13 cellular contexts compared by ENCODE assay signal in the genomic region with DNA sequence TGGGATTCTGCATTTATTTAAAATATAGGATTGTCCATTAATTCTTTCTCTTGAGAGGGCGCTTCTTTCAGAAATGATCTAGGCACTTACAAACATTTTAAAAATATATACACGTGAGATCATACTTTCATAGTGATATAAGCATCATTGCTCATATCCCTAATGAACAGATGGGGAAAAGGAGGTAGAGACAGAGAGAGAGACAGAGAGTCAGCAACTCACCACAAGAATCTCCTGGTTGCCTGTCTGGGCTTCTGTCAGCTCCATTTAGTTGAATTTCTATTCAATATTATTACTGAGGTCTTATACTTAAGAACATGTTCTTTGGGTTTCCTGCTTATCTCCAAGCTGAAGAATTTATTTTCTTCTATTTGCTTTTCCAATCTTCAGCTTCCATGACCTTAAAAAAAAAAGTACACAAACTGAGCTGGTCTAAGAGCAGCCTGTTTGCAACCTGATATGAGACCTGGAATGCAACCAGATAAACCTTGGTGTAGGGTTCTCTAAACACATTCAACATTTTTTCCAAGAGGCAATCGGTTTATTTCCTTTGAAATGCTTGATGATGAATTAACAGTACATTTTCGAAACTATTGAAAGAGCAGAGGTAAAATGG. TPM values are rescaled to one million over a fixed set of nuclear protein-coding genes. Genes with fewer than 3 reads are reported as not detected.
DNase-seq lines count a peak whose midpoint lies in the region; ATAC-seq and TF ChIP-seq lines count a peak whose summit lies in the region.
"Had no signal": no experiment of that assay in that cellular context is flagged by ENCODE, and none has a peak within 500 bp of the region (broad histone marks: within the 10 kb centered on the region; RNA-seq: fewer than 3 reads in every experiment).

No MANE protein-coding gene starts in this region.

- H3K4me3 ChIP-seq in HEK293 (ENCODE audit: low read depth, low read length) (no peak overlapping the region), astrocyte of the cerebellum (ENCODE audit: low read depth, low read length) (no peak overlapping the region), mesodermal cell (ENCODE audit: extremely low read depth, insufficient read depth, low read length, poor library complexity, severe bottlenecking) (no peak overlapping the region), aorta (ENCODE audit: low read length in 2 of 2) (no peak overlapping the region)
- H3K4me3 ChIP-seq: BLaER1 treated with 17β-estradiol and CSF1 and Interleukin-3, amounts not matched to agents 10 nM and 100 nM had no signal

- no peak overlapping the region for H3K27ac ChIP-seq in HEK293 (ENCODE audit: extremely low read depth, low read depth, low read length)
- peak overlapping the region; percentile 74 for H3K27ac ChIP-seq in mesodermal cell (ENCODE audit: low read depth, low read length, severe bottlenecking)
- no peak overlapping the region for H3K27ac ChIP-seq in aorta (ENCODE audit: low read depth in 1 of 2, low read length in 2 of 2)
- H3K27ac ChIP-seq: BLaER1 treated with 17β-estradiol and CSF1 and Interleukin-3, amounts not matched to agents 10 nM and 100 nM had no signal

- intact Hi-C loops in aorta (cut with DNase I), result no loop called here

- H3K9me3 ChIP-seq in HEK293 (ENCODE audit: control insufficient read depth, insufficient read depth, low read depth, low read length) (no peaks in the 10 kb centered on the region), mesodermal cell (ENCODE audit: control insufficient read depth, low read length) (no peaks in the 10 kb centered on the region), aorta (ENCODE audit: control insufficient read depth, low read length) (no peaks in the 10 kb centered on the region)
- H3K9me3 ChIP-seq: BLaER1 treated with 17β-estradiol and CSF1 and Interleukin-3, amounts not matched to agents 10 nM and 100 nM had no signal

- in situ Hi-C loops in astrocyte of the cerebellum (cut with HindIII; ENCODE audit: low sequenced_read_pairs) (no loop called here), G401 (cut with HindIII; ENCODE audit: low sequenced_read_pairs) (no loop called here)

- no peaks in the 10 kb centered on the region for H3K27me3 ChIP-seq in aorta (ENCODE audit: control insufficient read depth in 1 of 2, insufficient read depth in 2 of 2, low read length in 1 of 2)

- POLR2A ChIA-PET in HEK293 (lab: Yijun Ruan, JAX), result interaction anchor here (0.8 to 1.0 kb wide), 2 partner anchors 10 to 46 kb away, joined by 3 read pairs; no protein-coding TSS in a partner anchor

- DNase-seq in AG09319 (ENCODE audit: extremely low read depth, low read depth) (peak; percentile 31), astrocyte of the cerebellum (ENCODE audit: low read depth) (peak; percentile 79), aorta (no peak), G401 (ENCODE audit: low spot score) (no peak), GM19238 (ENCODE audit: insufficient read length, low spot score) (no peak)
- DNase-seq in stimulated activated CD4-positive, alpha-beta T cell treated with anti-CD3 and anti-CD28 coated beads, Interleukin-1b, Interleukin-23, amount 100 ng/mL, for 48 hours, result no peak
- DNase-seq: activated CD4-positive, alpha-beta T cell treated with anti-CD3 and anti-CD28 coated beads, Interleukin-2, amount 50 U/mL, for 48 hours; NCI-H1436; T-helper 1 cell had no signal

- TF ChIP-seq CTCF in AG09319 (IDR thresholded peaks at IDR 0.05; ENCODE audit: low read depth, low read length) (no peak), HEK293 (tag by site-specific recombination; IDR thresholded peaks at IDR 0.05) (no peak), astrocyte of the cerebellum (IDR thresholded peaks at IDR 0.05; ENCODE audit: low read depth, low read length, missing control alignments) (no peak)

- WGBS in mesodermal cell (ENCODE audit: insufficient coverage in 2 of 2), 2 experiments, result no CpG with 5 or more reads among the region's 4 CpGs
- 70 to 71% methylated on average over 4 of the region's 4 CpGs for WGBS in aorta, 2 donors

- H3K4me1 ChIP-seq in HEK293 (ENCODE audit: control insufficient read depth, insufficient read depth, low read length) (peaks cover 20% of the 10 kb centered on the region), mesodermal cell (ENCODE audit: control insufficient read depth, insufficient read depth, low read length, poor library complexity, severe bottlenecking) (peaks cover 40% of the 10 kb centered on the region), aorta (ENCODE audit: control insufficient read depth in 1 of 2, insufficient read depth in 2 of 2, low read length in 2 of 2) (no peaks in the 10 kb centered on the region)

- CTCF ChIA-PET in HEK293 (lab: Yijun Ruan, JAX), result interaction anchor here (0.6 to 3.6 kb wide), 4 partner anchors 11 to 968 kb away, joined by 3 to 13 read pairs (median 4); no protein-coding TSS in a partner anchor

- ATAC-seq in aorta (ENCODE audit: low FRiP score), result no peak
- ATAC-seq: stimulated activated effector memory CD8-positive, alpha-beta T cell treated with anti-CD3 and anti-CD28 coated beads, Interleukin-12 subunit alpha, Interleukin-12 subunit beta, amount 100 ng/mL, for 72 hours had no signal

- H3K36me3 ChIP-seq in HEK293 (ENCODE audit: control insufficient read depth in 2 of 2, insufficient read depth in 1 of 2, low read length in 2 of 2), result no peaks in the 10 kb centered on the region
- H3K36me3 ChIP-seq in mesodermal cell (ENCODE audit: control insufficient read depth, insufficient read depth, low read length), result no peaks in the 10 kb centered on the region
- no peaks in the 10 kb centered on the region for H3K36me3 ChIP-seq in aorta (ENCODE audit: control insufficient read depth in 1 of 2, insufficient read depth in 2 of 2, low read length in 1 of 2)
- H3K36me3 ChIP-seq: BLaER1 treated with 17β-estradiol and CSF1 and Interleukin-3, amounts not matched to agents 10 nM and 100 nM had no signal

TF ChIP-seq in HEK293, 187 proteins besides CTCF, POLR2A, EP300 and RAD21 (continues in another document):
- TF ChIP-seq FEZF1 (tag by site-specific recombination; IDR thresholded peaks at IDR 0.05) (peak; percentile 75), ZXDB (tag by site-specific recombination; IDR thresholded peaks at IDR 0.05) (0 out of 2 replicates have a peak, but pooled peaks have one; percentile 49), KLF1 (tag by site-specific recombination; IDR thresholded peaks at IDR 0.05) (no peak), ZNF629 (tag by site-specific recombination; IDR thresholded peaks at IDR 0.05) (no peak), ZSCAN16 (tag by site-specific recombination; IDR thresholded peaks at IDR 0.05) (peak; percentile 71; the same call in 1 of the 2 replicates), ZNF513 (tag by site-specific recombination; IDR thresholded peaks at IDR 0.05) (0 out of 2 replicates have a peak, but pooled peaks have one; percentile 23)
- TF ChIP-seq, protein P1, sequence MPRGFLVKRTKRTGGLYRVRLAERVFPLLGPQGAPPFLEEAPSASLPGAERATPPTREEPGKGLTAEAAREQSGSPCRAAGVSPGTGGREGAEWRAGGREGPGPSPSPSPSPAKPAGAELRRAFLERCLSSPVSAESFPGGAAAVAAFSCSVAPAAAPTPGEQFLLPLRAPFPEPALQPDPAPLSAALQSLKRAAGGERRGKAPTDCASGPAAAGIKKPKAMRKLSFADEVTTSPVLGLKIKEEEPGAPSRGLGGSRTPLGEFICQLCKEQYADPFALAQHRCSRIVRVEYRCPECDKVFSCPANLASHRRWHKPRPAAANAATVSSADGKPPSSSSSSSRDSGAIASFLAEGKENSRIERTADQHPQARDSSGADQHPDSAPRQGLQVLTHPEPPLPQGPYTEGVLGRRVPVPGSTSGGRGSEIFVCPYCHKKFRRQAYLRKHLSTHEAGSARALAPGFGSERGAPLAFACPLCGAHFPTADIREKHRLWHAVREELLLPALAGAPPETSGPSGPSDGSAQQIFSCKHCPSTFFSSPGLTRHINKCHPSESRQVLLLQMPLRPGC (tag by site-specific recombination; IDR thresholded peaks at IDR 0.05), result no peak
- TF ChIP-seq, protein P2, sequence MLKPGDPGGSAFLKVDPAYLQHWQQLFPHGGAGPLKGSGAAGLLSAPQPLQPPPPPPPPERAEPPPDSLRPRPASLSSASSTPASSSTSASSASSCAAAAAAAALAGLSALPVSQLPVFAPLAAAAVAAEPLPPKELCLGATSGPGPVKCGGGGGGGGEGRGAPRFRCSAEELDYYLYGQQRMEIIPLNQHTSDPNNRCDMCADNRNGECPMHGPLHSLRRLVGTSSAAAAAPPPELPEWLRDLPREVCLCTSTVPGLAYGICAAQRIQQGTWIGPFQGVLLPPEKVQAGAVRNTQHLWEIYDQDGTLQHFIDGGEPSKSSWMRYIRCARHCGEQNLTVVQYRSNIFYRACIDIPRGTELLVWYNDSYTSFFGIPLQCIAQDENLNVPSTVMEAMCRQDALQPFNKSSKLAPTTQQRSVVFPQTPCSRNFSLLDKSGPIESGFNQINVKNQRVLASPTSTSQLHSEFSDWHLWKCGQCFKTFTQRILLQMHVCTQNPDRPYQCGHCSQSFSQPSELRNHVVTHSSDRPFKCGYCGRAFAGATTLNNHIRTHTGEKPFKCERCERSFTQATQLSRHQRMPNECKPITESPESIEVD (tag by site-specific recombination; IDR thresholded peaks at IDR 0.05), result peak; percentile 66
- TF ChIP-seq, protein P3, sequence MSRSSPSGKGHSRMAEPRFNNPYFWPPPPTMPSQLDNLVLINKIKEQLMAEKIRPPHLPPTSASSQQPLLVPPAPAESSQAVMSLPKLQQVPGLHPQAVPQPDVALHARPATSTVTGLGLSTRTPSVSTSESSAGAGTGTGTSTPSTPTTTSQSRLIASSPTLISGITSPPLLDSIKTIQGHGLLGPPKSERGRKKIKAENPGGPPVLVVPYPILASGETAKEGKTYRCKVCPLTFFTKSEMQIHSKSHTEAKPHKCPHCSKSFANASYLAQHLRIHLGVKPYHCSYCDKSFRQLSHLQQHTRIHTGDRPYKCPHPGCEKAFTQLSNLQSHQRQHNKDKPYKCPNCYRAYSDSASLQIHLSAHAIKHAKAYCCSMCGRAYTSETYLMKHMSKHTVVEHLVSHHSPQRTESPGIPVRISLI (tag by site-specific recombination; IDR thresholded peaks at IDR 0.05), result 0 out of 2 replicates have a peak, but pooled peaks have one; percentile 23

RNA-seq across cellular contexts. Expression of gene LIFR, which starts 51.6 kb away (rescaled TPM):
- polyA plus RNA-seq in mesodermal cell (2013, experiment 1 of 2), result 75.5 TPM
- 78.2 TPM for polyA plus RNA-seq in mesodermal cell (2013, experiment 2 of 2)
- 10 to 100 TPM; 67.6 to 69.6 TPM for total RNA-seq in aorta
- 10 to 100 TPM in 1 of 2 donors, 1 to 10 TPM in 1; 2.4 to 11.8 TPM for polyA plus RNA-seq in aorta
- total RNA-seq in G401 (2014; rRNA removed; shearing (Covaris generic)), result 0.12 and 0.98 TPM in 2 replicates

Comparison
In these comparisons a context has a peak if more than half of its experiments do, and no peak if none do; other contexts are left out.
1. DNase-seq: peak in AG09319 (single experiment) and astrocyte of the cerebellum (single experiment); none in aorta (0 of 2), stimulated activated CD4-positive, alpha-beta T cell treated with anti-CD3 and anti-CD28 coated beads, Interleukin-1b, Interleukin-23, amount 100 ng/mL, for 48 hours (single experiment), G401 (single experiment) and GM19238 (single experiment).
2. RNA of gene LIFR, which starts 51.6 kb away (total RNA-seq): 67.6 to 69.6 TPM in aorta; 0.12 to 0.98 TPM in G401; every median in the first group is over 10 times any median in the second.